Comparison of ENCODE assay signal across 8 cellular contexts in the genomic region with DNA sequence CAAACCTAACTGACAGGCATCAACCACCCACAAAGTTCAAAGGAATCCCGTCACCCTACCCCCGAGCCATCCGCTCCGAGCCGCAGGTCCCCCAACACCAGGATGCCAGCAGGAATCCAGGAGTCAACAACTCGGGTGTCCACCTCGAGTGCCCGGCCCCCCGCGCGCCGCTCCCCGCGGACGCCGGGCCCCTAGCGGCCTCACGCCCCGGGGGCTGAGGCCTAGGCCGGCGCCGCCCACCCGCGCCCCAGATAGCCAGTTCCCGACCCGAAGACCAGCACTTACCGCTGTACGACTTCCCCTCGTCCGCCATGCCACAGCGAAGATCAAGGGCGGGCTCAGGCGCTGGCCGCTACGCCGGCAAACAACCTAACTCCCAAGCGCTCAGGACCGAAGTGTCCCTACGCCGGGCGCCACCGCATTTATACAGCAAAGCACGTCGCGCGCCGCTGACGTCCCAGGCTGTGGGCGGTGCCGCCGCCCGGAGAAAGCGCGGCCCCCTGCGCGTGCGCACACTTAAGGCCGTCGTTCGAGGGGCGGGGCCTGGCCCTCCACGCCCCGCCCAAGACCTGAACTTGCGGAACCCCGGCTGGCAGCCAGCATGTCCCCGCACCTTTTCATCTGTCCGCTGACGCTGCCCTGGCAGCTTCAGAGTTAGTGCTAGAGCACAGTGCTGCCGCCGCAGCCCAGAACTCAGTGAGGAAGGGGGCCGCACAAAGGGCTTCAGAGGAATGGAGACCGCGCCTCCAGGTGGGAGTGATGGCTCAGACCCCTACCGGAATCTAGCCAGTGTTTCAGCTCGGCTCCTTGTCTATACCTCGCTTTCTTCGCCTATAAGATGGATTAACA. TPM values are rescaled to one million over a fixed set of nuclear protein-coding genes. Genes with fewer than 3 reads are reported as not detected.
DNase-seq lines count a peak whose midpoint lies in the region; ATAC-seq and TF ChIP-seq lines count a peak whose summit lies in the region.

A gene (minus strand): TSS at position 397 of the 849 bp plus-strand sequence. CDS start 84 bp downstream, at position 313.

- H3K9me3 ChIP-seq in DOHH2 (ENCODE audit: control insufficient read depth, insufficient read depth, low read length): no peaks in the 10 kb centered on the region
- no peaks in the 10 kb centered on the region for H3K9me3 ChIP-seq in KOPT-K1 (ENCODE audit: insufficient read depth, low read length, poor library complexity, severe bottlenecking)
- no peaks in the 10 kb centered on the region for H3K9me3 ChIP-seq in Peyer's patch
- no peaks in the 10 kb centered on the region for H3K9me3 ChIP-seq in esophagus squamous epithelium

- DNase-seq in Peyer's patch (peak; percentile 95 to 98 (median 98)), esophagus squamous epithelium (lab: John Stamatoyannopoulos, UW) (peak; percentile 60), naive B cell (peak; percentile 98)
- peak; percentile 98 for DNase-seq in activated T-cell treated with anti-CD3 and anti-CD28 coated beads, Interleukin-2, amount 50 U/mL, for 48 hours
- DNase-seq in stimulated activated effector memory CD8-positive, alpha-beta T cell treated with anti-CD3 and anti-CD28 coated beads, Interleukin-12 subunit alpha, Interleukin-12 subunit beta, amount 100 ng/mL, for 72 hours (ENCODE audit: low spot score in 2 of 2): peak; percentile 99

- no peaks in the 10 kb centered on the region for H3F3A ChIP-seq in DOHH2 (ENCODE audit: control insufficient read depth, insufficient read depth)

- H3K4me3 ChIP-seq in DOHH2 (ENCODE audit: low read length): peak within 1 kb of the TSS; percentile 80
- peak within 1 kb of the TSS; percentile 90 to 99 (median 94) for H3K4me3 ChIP-seq in Peyer's patch
- H3K4me3 ChIP-seq in esophagus squamous epithelium: peak within 1 kb of the TSS; percentile 78 to 100 (median 90)

- no peaks in the 10 kb centered on the region for H3K27me3 ChIP-seq in DOHH2 (ENCODE audit: control insufficient read depth, low read length)
- H3K27me3 ChIP-seq in Peyer's patch: no peaks in the 10 kb centered on the region
- H3K27me3 ChIP-seq in esophagus squamous epithelium: no peaks in the 10 kb centered on the region

- H3K4me1 ChIP-seq in DOHH2 (ENCODE audit: control insufficient read depth, low read length) (peaks cover 27% of the 10 kb centered on the region), Peyer's patch (peaks cover 0 to 10% (median 6%) of the 10 kb centered on the region in 4 donors), esophagus squamous epithelium (peaks cover 12 to 38% (median 26%) of the 10 kb centered on the region in 3 donors)

- peak; percentile 99 to 100 for TF ChIP-seq POLR2A in Peyer's patch (IDR thresholded peaks at IDR 0.05)
- TF ChIP-seq POLR2A in esophagus squamous epithelium (IDR thresholded peaks at IDR 0.05): peak; percentile 68 to 100 (median 98)

- peaks cover 9% of the 10 kb centered on the region for H4K20me1 ChIP-seq in DOHH2 (ENCODE audit: control insufficient read depth, insufficient read depth, low read depth, low read length)

- H3K27ac Mint-ChIP-seq in naive B cell: peak within 1 kb of the TSS; percentile 96 to 100 (median 98)
- H3K27ac Mint-ChIP-seq in stimulated activated effector memory CD8-positive, alpha-beta T cell treated with anti-CD3 and anti-CD28 coated beads, Interleukin-12 subunit alpha, Interleukin-12 subunit beta, amount 100 ng/mL, for 72 hours: peak within 1 kb of the TSS; percentile 98

- H3K4me1 Mint-ChIP-seq in naive B cell: peaks cover 17 to 31% (median 19%) of the 10 kb centered on the region in 3 donors
- H3K4me1 Mint-ChIP-seq in stimulated activated effector memory CD8-positive, alpha-beta T cell treated with anti-CD3 and anti-CD28 coated beads, Interleukin-12 subunit alpha, Interleukin-12 subunit beta, amount 100 ng/mL, for 72 hours: peaks cover 56% of the 10 kb centered on the region

- TF ChIP-seq CTCF in DOHH2 (IDR thresholded peaks at IDR 0.05; ENCODE audit: low read depth, low read length, poor library complexity, severe bottlenecking) (no peak), Peyer's patch (IDR thresholded peaks at IDR 0.05) (peak in 5 of 6 experiments; percentile 6 to 42 (median 24)), esophagus squamous epithelium (IDR thresholded peaks at IDR 0.05) (peak in 3 of 6 experiments; percentile 35)

- intact Hi-C loops in esophagus squamous epithelium (cut with DNase I): no loop called here

- H3K9me2 ChIP-seq in DOHH2 (replicated peaks; ENCODE audit: control insufficient read depth, low read length): no peaks in the 10 kb centered on the region

- H3K36me3 Mint-ChIP-seq in naive B cell: peaks cover 0 to 9% of the 10 kb centered on the region in 2 donors
- H3K36me3 Mint-ChIP-seq in stimulated activated effector memory CD8-positive, alpha-beta T cell treated with anti-CD3 and anti-CD28 coated beads, Interleukin-12 subunit alpha, Interleukin-12 subunit beta, amount 100 ng/mL, for 72 hours: peaks cover 55% of the 10 kb centered on the region

- no peaks in the 10 kb centered on the region for H3K27me3 Mint-ChIP-seq in naive B cell

- ATAC-seq in GM21786 (IDR thresholded peaks at IDR 0.05; ENCODE audit: unreplicated experiment): peak; percentile 74
- peak; percentile 87 to 88 for ATAC-seq in naive B cell (ENCODE audit: low read depth in 2 of 2)
- peak; percentile 88 for ATAC-seq in stimulated activated effector memory CD8-positive, alpha-beta T cell treated with anti-CD3 and anti-CD28 coated beads, Interleukin-12 subunit alpha, Interleukin-12 subunit beta, amount 100 ng/mL, for 72 hours

- H3K36me3 ChIP-seq in DOHH2 (ENCODE audit: control insufficient read depth, low read length): peaks cover 45% of the 10 kb centered on the region
- peaks cover 38% of the 10 kb centered on the region for H3K36me3 ChIP-seq in KOPT-K1 (ENCODE audit: insufficient read depth, low read length)
- H3K36me3 ChIP-seq in Peyer's patch: peaks cover 0 to 35% (median 0%) of the 10 kb centered on the region in 3 donors
- peaks cover 21 to 45% (median 27%) of the 10 kb centered on the region in 3 donors for H3K36me3 ChIP-seq in esophagus squamous epithelium

- H3K4me3 Mint-ChIP-seq in naive B cell: peak within 1 kb of the TSS; percentile 89 to 100 (median 98)
- H3K4me3 Mint-ChIP-seq in stimulated activated effector memory CD8-positive, alpha-beta T cell treated with anti-CD3 and anti-CD28 coated beads, Interleukin-12 subunit alpha, Interleukin-12 subunit beta, amount 100 ng/mL, for 72 hours: peak within 1 kb of the TSS; percentile 96

- WGBS in esophagus squamous epithelium, 2 donors: 0% methylated on average over 8 to 9 of the region's 77 CpGs

- peaks cover 0 to 2% (median 0%) of the 10 kb centered on the region in 7 donors for H3K9me3 Mint-ChIP-seq in naive B cell
- no peaks in the 10 kb centered on the region for H3K9me3 Mint-ChIP-seq in stimulated activated effector memory CD8-positive, alpha-beta T cell treated with anti-CD3 and anti-CD28 coated beads, Interleukin-12 subunit alpha, Interleukin-12 subunit beta, amount 100 ng/mL, for 72 hours

- peak within 1 kb of the TSS; percentile 85 for H3K4me2 ChIP-seq in DOHH2 (ENCODE audit: low read length)

- peaks cover 43% of the 10 kb centered on the region for H3K79me2 ChIP-seq in DOHH2 (ENCODE audit: control insufficient read depth, low read length)

- H3K27ac ChIP-seq in DOHH2 (ENCODE audit: low read depth, low read length) (peak within 1 kb of the TSS; percentile 62), KOPT-K1 (ENCODE audit: low read depth, low read length, poor library complexity, severe bottlenecking) (peak within 1 kb of the TSS; percentile 85), Peyer's patch (peak within 1 kb of the TSS; percentile 93 to 97 (median 94)), esophagus squamous epithelium (peak within 1 kb of the TSS; percentile 89 to 96 (median 96))

RNA-seq across cellular contexts. Expression of the gene that starts here (rescaled TPM):
- total RNA-seq in Peyer's patch (100 to 1,000 TPM in 2 of 4 donors, 10 to 100 TPM in 2; 45.2 to 120 (median 102) TPM), esophagus squamous epithelium (10 to 100 TPM; 38.1 to 62.4 (median 44.4) TPM)
- 100 to 1,000 TPM in 2 of 6 donors, 10 to 100 TPM in 4; 60.9 to 121 (median 90.6) TPM for polyA plus RNA-seq in naive B cell (ENCODE audit: low read depth in 6 of 6)

Comparison
In these comparisons a context has a peak if more than half of its experiments do, and no peak if none do; other contexts are left out.
1. Peak in every context shown above with its lines: DNase-seq, ATAC-seq, H3K4me3 ChIP-seq and H3K27ac ChIP-seq.